Comparison of ENCODE assay signal across 17 cellular contexts in the genomic region with DNA sequence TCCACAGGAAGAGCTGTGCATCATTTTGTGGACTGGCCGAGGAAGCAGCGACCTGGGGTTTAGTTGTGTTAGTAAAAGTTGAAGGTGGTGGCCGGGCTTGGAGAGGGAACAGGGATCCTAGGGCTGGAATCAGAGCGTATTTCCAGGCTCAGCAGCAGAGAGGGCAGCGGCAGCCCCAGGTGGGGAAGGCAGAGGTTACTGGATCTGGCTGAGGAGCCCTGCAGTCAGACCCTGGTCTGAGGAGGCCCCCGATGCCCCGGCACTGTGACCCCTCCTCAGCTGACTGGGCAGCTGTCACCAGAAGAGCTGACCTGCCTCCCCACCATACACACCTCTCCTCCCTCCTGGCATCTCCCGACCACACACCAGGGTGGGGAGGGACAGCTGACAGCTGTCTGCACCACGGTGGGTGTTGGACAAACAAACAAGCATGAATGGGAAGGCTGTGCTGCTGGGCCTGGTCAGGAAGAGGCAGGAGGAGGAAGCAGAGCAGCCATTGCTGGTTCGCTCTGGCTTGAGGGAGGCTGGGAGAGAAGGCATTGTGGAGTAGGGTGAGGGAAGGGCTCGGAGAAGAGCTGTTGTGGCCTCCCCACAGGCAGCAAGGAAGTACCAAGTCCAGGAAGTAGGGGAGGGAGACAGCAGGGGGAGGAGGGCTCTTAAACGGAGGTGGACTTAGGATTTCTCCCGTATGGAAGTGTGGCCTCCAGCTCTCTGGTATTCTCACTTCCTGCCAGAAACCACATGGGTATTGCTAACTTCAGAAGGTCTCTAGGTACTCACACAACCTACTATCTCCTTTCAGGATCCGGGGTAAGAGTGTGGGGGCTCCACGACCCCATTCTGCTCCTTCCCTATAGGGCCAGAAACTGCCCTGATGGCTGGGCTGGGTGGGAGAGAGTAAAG. TPM values are rescaled to one million over a fixed set of nuclear protein-coding genes. Genes with fewer than 3 reads are reported as not detected.
DNase-seq lines count a peak whose midpoint lies in the region; ATAC-seq, FAIRE-seq and TF ChIP-seq lines count a peak whose summit lies in the region.
"Had no signal": no experiment of that assay in that cellular context is flagged by ENCODE, and none has a peak within 500 bp of the region (broad histone marks: within the 10 kb centered on the region; RNA-seq: fewer than 3 reads in every experiment).

No MANE protein-coding gene starts in this region.

- H3K27ac ChIP-seq in astrocyte (ENCODE audit: low read depth, low read length) (no peak overlapping the region), muscle layer of colon (ENCODE audit: low read depth, low read length) (peak overlapping the region; percentile 82), uterus (peak overlapping the region; percentile 77 to 82)
- H3K27ac ChIP-seq: SJSA1 had no signal

- no peak overlapping the region for H3K4me3 Mint-ChIP-seq in astrocyte (ENCODE audit: unreplicated experiment)
- H3K4me3 Mint-ChIP-seq: activated B cell treated with CpG ODN at 0.5 μM for 24 hours; stimulated activated naive CD8-positive, alpha-beta T cell treated with anti-CD3 and anti-CD28 coated beads, Interleukin-15, Interleukin-2, amounts not matched to agents 100 ng/mL and 50 ng/mL, for 24 hours had no signal

- intact Hi-C loops in uterus (cut with DNase I; ENCODE audit: low total_unique reads): no loop called here

- peak overlapping the region; percentile 4 for H3K4me2 ChIP-seq in astrocyte (ENCODE audit: low read length)

- ATAC-seq in HG03280 (IDR thresholded peaks at IDR 0.05; ENCODE audit: unreplicated experiment): no peak

- TF ChIP-seq POLR2A in uterus (IDR thresholded peaks at IDR 0.05): no peak

- no peaks in the 10 kb centered on the region for H4K20me1 ChIP-seq in astrocyte (ENCODE audit: insufficient read depth, low read length)

- H3K9me3 ChIP-seq in astrocyte (ENCODE audit: insufficient read depth, low read depth, low read length) (no peaks in the 10 kb centered on the region), muscle layer of colon (ENCODE audit: low read length) (no peaks in the 10 kb centered on the region), uterus (no peaks in the 10 kb centered on the region)
- H3K9me3 ChIP-seq: pancreas, SJSA1 had no signal

- peaks cover 4% of the 10 kb centered on the region for H3K27me3 Mint-ChIP-seq in astrocyte (ENCODE audit: low read depth, unreplicated experiment)
- H3K27me3 Mint-ChIP-seq: activated B cell treated with CpG ODN at 0.5 μM for 24 hours; stimulated activated naive CD8-positive, alpha-beta T cell treated with anti-CD3 and anti-CD28 coated beads, Interleukin-15, Interleukin-2, amounts not matched to agents 100 ng/mL and 50 ng/mL, for 24 hours had no signal

- peak overlapping the region; percentile 62 for H3K27ac Mint-ChIP-seq in astrocyte (ENCODE audit: unreplicated experiment)
- H3K27ac Mint-ChIP-seq: activated B cell treated with CpG ODN at 0.5 μM for 24 hours; stimulated activated naive CD8-positive, alpha-beta T cell treated with anti-CD3 and anti-CD28 coated beads, Interleukin-15, Interleukin-2, amounts not matched to agents 100 ng/mL and 50 ng/mL, for 24 hours had no signal

- H2AFZ ChIP-seq in astrocyte (ENCODE audit: low read depth, low read length): no peak overlapping the region

- no peak for TF ChIP-seq CTCF in astrocyte (IDR thresholded peaks at IDR 0.05; ENCODE audit: insufficient read depth, low read depth, low read length)
- no peak for TF ChIP-seq CTCF in uterus (IDR thresholded peaks at IDR 0.05)

- FAIRE-seq in astrocyte (lab: Jason Lieb, UNC): no peak
- FAIRE-seq: G401.6, pancreas had no signal

- H3K36me3 ChIP-seq in astrocyte (ENCODE audit: insufficient read depth, low read length) (peaks cover 18% of the 10 kb centered on the region), muscle layer of colon (ENCODE audit: insufficient read depth, low read length) (peaks cover 72% of the 10 kb centered on the region), uterus (no peaks in the 10 kb centered on the region)
- H3K36me3 ChIP-seq: pancreas, SJSA1 had no signal

- H3K9me3 Mint-ChIP-seq in astrocyte (ENCODE audit: unreplicated experiment): no peaks in the 10 kb centered on the region
- H3K9me3 Mint-ChIP-seq: activated B cell treated with CpG ODN at 0.5 μM for 24 hours; stimulated activated naive CD8-positive, alpha-beta T cell treated with anti-CD3 and anti-CD28 coated beads, Interleukin-15, Interleukin-2, amounts not matched to agents 100 ng/mL and 50 ng/mL, for 24 hours had no signal

- peaks cover 30% of the 10 kb centered on the region for H3K4me1 Mint-ChIP-seq in astrocyte (ENCODE audit: low read depth, unreplicated experiment)
- H3K4me1 Mint-ChIP-seq: activated B cell treated with CpG ODN at 0.5 μM for 24 hours had no signal

- H3K27me3 ChIP-seq in astrocyte (ENCODE audit: insufficient read depth, low read length): no peaks in the 10 kb centered on the region
- H3K27me3 ChIP-seq in muscle layer of colon (ENCODE audit: control insufficient read depth in 1 of 2, insufficient read depth in 2 of 2, low read length in 2 of 2): no peaks in the 10 kb centered on the region
- H3K27me3 ChIP-seq in uterus: no peaks in the 10 kb centered on the region
- H3K27me3 ChIP-seq: pancreas, SJSA1 had no signal

- H3K9ac ChIP-seq in astrocyte (ENCODE audit: low read length) (no peak overlapping the region), muscle layer of colon (ENCODE audit: low read length) (peak overlapping the region; percentile 36)

- no peaks in the 10 kb centered on the region for H3K79me2 ChIP-seq in astrocyte (ENCODE audit: insufficient read depth, low read length)

- H3K4me1 ChIP-seq in astrocyte (ENCODE audit: insufficient read depth, low read length): peaks cover 7% of the 10 kb centered on the region
- peaks cover 95% of the 10 kb centered on the region for H3K4me1 ChIP-seq in muscle layer of colon (ENCODE audit: insufficient read depth, low read length)
- H3K4me1 ChIP-seq in uterus: no peaks in the 10 kb centered on the region

- DNase-seq in NCI-H748 (lab: John Stamatoyannopoulos, UW; ENCODE audit: unreplicated experiment) (peak; percentile 26), NCI-H748 treated with DMSO at 0.1 percent for 48 hours (lab: John Stamatoyannopoulos, UW) (no peak), astrocyte (ENCODE audit: low read depth) (no peak), uterus (peak in 1 of 2 donors; percentile 18), SK-N-DZ (ENCODE audit: low spot score) (no peak), HUDEP-2 (lab: John Stamatoyannopoulos, UW; ENCODE audit: unreplicated experiment in 76 of 76) (no peak)
- DNase-seq: ACHN, activated B cell treated with CpG ODN at 0.5 μM for 24 hours, islet precursor cell, KG1, NCI-H446 treated with DMSO at 0.1 percent for 48 hours, pancreas had no signal

- H3K4me3 ChIP-seq in astrocyte (ENCODE audit: insufficient read depth, low read depth, low read length): no peak overlapping the region
- peak overlapping the region in 1 of 2 donors; percentile 31 for H3K4me3 ChIP-seq in muscle layer of colon (ENCODE audit: low read depth in 1 of 2, low read length in 2 of 2)
- H3K4me3 ChIP-seq in uterus: no peak overlapping the region
- H3K4me3 ChIP-seq: pancreas, SJSA1 had no signal

- peaks cover 29% of the 10 kb centered on the region for H3K36me3 Mint-ChIP-seq in astrocyte (ENCODE audit: low read depth, unreplicated experiment)

RNA-seq across cellular contexts. Expression of a gene that starts 49.5 kb away (rescaled TPM):
- total RNA-seq in astrocyte (31.4 and 34.3 TPM in 2 replicates), uterus (10 to 100 TPM; 21.5 to 38.0 (median 28.8) TPM)
- 13.8 and 17.4 TPM in 2 replicates for polyA plus RNA-seq in SK-N-DZ (2014; cell fraction: cytosol; rRNA removed)
- polyA plus RNA-seq in SK-N-DZ (2014; cell fraction: nucleus; rRNA removed): 6.3 and 7.5 TPM in 2 replicates
